1 cellular context compared by ENCODE assay signal in genomic region chr11:772429-773390, GRCh38.
TF ChIP-seq lines count a peak whose summit lies in the region.

No MANE protein-coding gene starts in this region.

TF ChIP-seq in GM12878, 131 proteins besides CTCF, POLR2A, EP300 and RAD21:
- no peak for TF ChIP-seq GABPA (IDR thresholded peaks at IDR 0.05; ENCODE audit: low read depth)
- TF ChIP-seq RFX5 (IDR thresholded peaks at IDR 0.05; ENCODE audit: low read depth, low read length): no peak
- no peak for TF ChIP-seq HCFC1 (IDR thresholded peaks at IDR 0.05; ENCODE audit: low read length)
- no peak for TF ChIP-seq SPI1 (IDR thresholded peaks at IDR 0.05; ENCODE audit: borderline replicate concordance, insufficient read depth, low read depth, low read length)
- TF ChIP-seq ZNF274 (IDR thresholded peaks at IDR 0.05; ENCODE audit: insufficient read depth, insufficient read length): no peak
- TF ChIP-seq E4F1 (IDR thresholded peaks at IDR 0.05; ENCODE audit: borderline replicate concordance, partially characterized antibody): no peak
- TF ChIP-seq KLF5 (IDR thresholded peaks at IDR 0.05; ENCODE audit: partially characterized antibody): no peak
- no peak for TF ChIP-seq ELK1 (IDR thresholded peaks at IDR 0.05; ENCODE audit: low read depth, low read length)
- no peak for TF ChIP-seq FOS (IDR thresholded peaks at IDR 0.05; ENCODE audit: borderline replicate concordance, extremely low read depth, insufficient read length)
